8 cellular contexts compared by ENCODE assay signal in the genomic region with DNA sequence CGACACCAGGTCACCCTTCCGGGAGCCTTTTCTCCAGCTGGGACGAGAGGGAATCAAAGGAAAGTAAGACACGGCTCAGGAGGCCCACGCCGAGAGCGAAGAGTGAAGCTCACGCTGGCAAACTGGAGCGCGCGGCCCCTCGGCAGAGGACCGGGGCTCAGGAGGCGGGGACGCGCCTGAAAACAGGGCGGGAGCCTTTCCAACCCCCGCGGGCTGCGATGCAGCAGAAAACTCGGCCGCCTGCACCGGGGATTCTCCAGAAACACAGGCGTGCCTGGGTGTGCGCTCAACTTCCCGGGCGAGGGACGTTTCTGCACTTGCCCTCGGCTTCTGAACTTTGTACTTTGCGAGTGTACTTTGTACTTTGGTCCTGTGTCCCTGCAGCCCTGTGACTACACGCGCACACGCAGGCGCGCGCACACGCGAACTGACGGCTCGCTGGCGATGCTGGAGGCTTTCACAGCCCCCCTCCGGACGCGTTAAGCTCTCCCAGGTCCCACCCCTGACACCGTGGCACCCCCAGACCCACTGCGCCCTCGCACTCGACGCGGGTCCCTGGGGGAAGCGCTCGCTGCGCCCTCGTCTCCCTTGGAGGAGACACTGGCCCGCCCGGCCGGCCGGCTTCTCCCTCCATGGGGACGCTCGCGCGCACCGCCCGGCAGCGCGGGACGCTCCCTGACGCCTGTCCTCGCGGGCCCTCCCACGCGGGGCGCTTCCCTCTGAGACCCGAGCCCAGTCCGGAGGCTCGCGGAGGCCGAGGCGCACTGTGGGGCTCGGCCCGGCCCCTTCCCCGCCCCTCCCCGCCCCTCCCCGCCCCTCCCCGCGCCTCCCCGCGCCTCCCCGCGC. TPM values are rescaled to one million over a fixed set of nuclear protein-coding genes. Genes with fewer than 3 reads are reported as not detected.
A peak's percentile ranks its signal among the peaks of the same experiment; 100 is the strongest.
DNase-seq lines count a peak whose midpoint lies in the region; ATAC-seq and TF ChIP-seq lines count a peak whose summit lies in the region.

No MANE protein-coding gene starts in this region.

- DNase-seq in AG10803 (ENCODE audit: low read depth), result peak; percentile 34
- DNase-seq in RPMI7951 (ENCODE audit: low read depth), result peak; percentile 54
- peak; percentile 66 for DNase-seq in glutamatergic neuron
- peak; percentile 68 for DNase-seq in neuronal stem cell (ENCODE audit: low spot score)
- DNase-seq in vagina (ENCODE audit: extremely low spot score in 2 of 2), result no peak

- H3K18ac ChIP-seq in neuronal stem cell (ENCODE audit: low read length), result peak overlapping the region; percentile 89

- peak overlapping the region; percentile 93 for H2AK5ac ChIP-seq in neuronal stem cell (ENCODE audit: low read depth, low read length)

- no peak for TF ChIP-seq CTCF in AG10803 (conservative IDR thresholded peaks at IDR 0.05; ENCODE audit: low read length)
- no peak for TF ChIP-seq CTCF in glutamatergic neuron (IDR thresholded peaks at IDR 0.05; ENCODE audit: partially characterized antibody, unreplicated experiment)
- TF ChIP-seq CTCF in vagina (IDR thresholded peaks at IDR 0.05), result no peak

- intact Hi-C loops in vagina (cut with DNase I), result no loop called here

- H3K27me3 Mint-ChIP-seq in activated naive CD8-positive, alpha-beta T cell, result no peaks in the 10 kb centered on the region
- H3K27me3 Mint-ChIP-seq in glutamatergic neuron (ENCODE audit: unreplicated experiment), result peaks cover 18% of the 10 kb centered on the region

- peak overlapping the region; percentile 66 for H3K4ac ChIP-seq in neuronal stem cell (ENCODE audit: low read length)

- no peaks in the 10 kb centered on the region for H3K36me3 ChIP-seq in neuronal stem cell (replicated peaks in 1 of 2; ENCODE audit: control insufficient read depth in 2 of 2, insufficient read depth in 2 of 2, low read length in 2 of 2)
- H3K36me3 ChIP-seq in vagina, result no peaks in the 10 kb centered on the region

- no CpG with 5 or more reads among the region's 90 CpGs for WGBS in neuronal stem cell (ENCODE audit: extremely low coverage in 2 of 2, insufficient read length in 2 of 2, insufficient replicate concordance in 1 of 2), 2 donors

- H3K9me3 ChIP-seq in neuronal stem cell (replicated peaks in 1 of 2; ENCODE audit: control insufficient read depth in 2 of 2, insufficient read depth in 1 of 2, low read depth in 1 of 2, low read length in 2 of 2) (no peaks in the 10 kb centered on the region), vagina (no peaks in the 10 kb centered on the region)

- no peak overlapping the region for H4K91ac ChIP-seq in neuronal stem cell (ENCODE audit: low read depth, low read length, poor library complexity)

- H3K27ac Mint-ChIP-seq in activated naive CD8-positive, alpha-beta T cell, result no peak overlapping the region
- H3K27ac Mint-ChIP-seq in glutamatergic neuron (ENCODE audit: unreplicated experiment), result no peak overlapping the region

- peak overlapping the region; percentile 97 for H2BK5ac ChIP-seq in neuronal stem cell (ENCODE audit: low read length)

- H3K14ac ChIP-seq in neuronal stem cell (ENCODE audit: low read length), result peak overlapping the region; percentile 89

- H3K9me3 Mint-ChIP-seq in activated naive CD8-positive, alpha-beta T cell (ENCODE audit: low read depth), result no peaks in the 10 kb centered on the region
- H3K9me3 Mint-ChIP-seq in glutamatergic neuron (ENCODE audit: unreplicated experiment), result peaks cover 11% of the 10 kb centered on the region

- H3K79me1 ChIP-seq in neuronal stem cell (ENCODE audit: low read depth, low read length), result peaks cover 7% of the 10 kb centered on the region

- H2BK12ac ChIP-seq in neuronal stem cell (ENCODE audit: low read length), result peak overlapping the region; percentile 90

- no peak overlapping the region for H4K8ac ChIP-seq in neuronal stem cell (ENCODE audit: low read depth, low read length)

- ATAC-seq in GM18907 (IDR thresholded peaks at IDR 0.05; ENCODE audit: unreplicated experiment) (peak; percentile 43), HG03159 (IDR thresholded peaks at IDR 0.05; ENCODE audit: unreplicated experiment) (peak; percentile 35)

- peaks cover 8% of the 10 kb centered on the region for H3K4me1 Mint-ChIP-seq in activated naive CD8-positive, alpha-beta T cell (ENCODE audit: low read depth)
- H3K4me1 Mint-ChIP-seq in glutamatergic neuron (ENCODE audit: low read depth, unreplicated experiment), result peaks cover 10% of the 10 kb centered on the region

- peak overlapping the region; percentile 96 for H2BK15ac ChIP-seq in neuronal stem cell (ENCODE audit: low read length)

- H2BK120ac ChIP-seq in neuronal stem cell (ENCODE audit: low read depth, low read length), result peak overlapping the region; percentile 81

- H3K4me1 ChIP-seq in neuronal stem cell (ENCODE audit: control insufficient read depth in 2 of 2, insufficient read depth in 1 of 2, low read depth in 1 of 2, low read length in 2 of 2) (peaks cover 7 to 11% of the 10 kb centered on the region in 2 donors), vagina (peaks cover 26% of the 10 kb centered on the region)

- no peaks in the 10 kb centered on the region for H3K36me3 Mint-ChIP-seq in activated naive CD8-positive, alpha-beta T cell
- peaks cover 8% of the 10 kb centered on the region for H3K36me3 Mint-ChIP-seq in glutamatergic neuron (ENCODE audit: unreplicated experiment)

- H3K4me3 ChIP-seq in AG10803 (ENCODE audit: low read length), result peak overlapping the region; percentile 76
- H3K4me3 ChIP-seq in neuronal stem cell (ENCODE audit: low read length in 2 of 2), result peak overlapping the region; percentile 84 to 96
- H3K4me3 ChIP-seq in vagina, result peak overlapping the region; percentile 71 to 94

- H3K4me3 Mint-ChIP-seq in activated naive CD8-positive, alpha-beta T cell, result peak overlapping the region; percentile 79
- H3K4me3 Mint-ChIP-seq in glutamatergic neuron (ENCODE audit: unreplicated experiment), result peak overlapping the region; percentile 71

- H3K23ac ChIP-seq in neuronal stem cell (ENCODE audit: low read depth, low read length, poor library complexity), result peak overlapping the region; percentile 96

- no peak overlapping the region for H3K27ac ChIP-seq in neuronal stem cell (replicated peaks; ENCODE audit: low read length)
- H3K27ac ChIP-seq in vagina, result peak overlapping the region; percentile 89

- TF ChIP-seq POLR2A in vagina (IDR thresholded peaks at IDR 0.05), result peak in 1 of 2 donors; percentile 54

- H2AFZ ChIP-seq in neuronal stem cell (ENCODE audit: low read length), result peak overlapping the region; percentile 90

- H3K27me3 ChIP-seq in neuronal stem cell (ENCODE audit: control insufficient read depth in 3 of 3, insufficient read depth in 3 of 3, low read depth in 1 of 3, low read length in 3 of 3) (peaks cover 0 to 15% (median 8%) of the 10 kb centered on the region in 3 experiments), vagina (no peaks in the 10 kb centered on the region)

- peak overlapping the region; percentile 91 for H3K9ac ChIP-seq in neuronal stem cell (ENCODE audit: low read depth, low read length, poor library complexity)

- H3K4me2 ChIP-seq in neuronal stem cell (ENCODE audit: insufficient read depth, low read length, poor library complexity, severe bottlenecking), result peak overlapping the region; percentile 91

RNA-seq across cellular contexts. Expression of gene PAOX, which starts 0.6 kb away (rescaled TPM):
- total RNA-seq in RPMI7951 (2014; rRNA removed; shearing (Covaris generic)), result 2.8 and 4.6 TPM in 2 replicates
- total RNA-seq in glutamatergic neuron (ENCODE audit: unreplicated experiment), result 12.7 TPM
- 6.1 TPM for polyA plus RNA-seq in neuronal stem cell (2013, experiment 1 of 2)
- 5.9 TPM for polyA plus RNA-seq in neuronal stem cell (2013, experiment 2 of 2)
- total RNA-seq in vagina, result 16.9 TPM

RNA-seq across cellular contexts. Expression of gene ECHS1, which starts 5.3 kb away (rescaled TPM):
- total RNA-seq in RPMI7951 (2014; rRNA removed; shearing (Covaris generic)), result 91.1 and 104 TPM in 2 replicates
- total RNA-seq in glutamatergic neuron (ENCODE audit: unreplicated experiment) (64.2 TPM), vagina (45.4 TPM)
- polyA plus RNA-seq in neuronal stem cell (2013, experiment 1 of 2), result 61.5 TPM
- polyA plus RNA-seq in neuronal stem cell (2013, experiment 2 of 2), result 63.2 TPM

RNA-seq across cellular contexts. Expression of gene MTG1, which starts 15.5 kb away (rescaled TPM):
- total RNA-seq in RPMI7951 (2014; rRNA removed; shearing (Covaris generic)), result 12.1 and 16.5 TPM in 2 replicates
- total RNA-seq in glutamatergic neuron (ENCODE audit: unreplicated experiment) (76.4 TPM), vagina (57.5 TPM)
- 15.5 TPM for polyA plus RNA-seq in neuronal stem cell (2013, experiment 1 of 2)
- polyA plus RNA-seq in neuronal stem cell (2013, experiment 2 of 2), result 15.8 TPM

RNA-seq across cellular contexts. Expression of gene FUOM, which starts 20.7 kb away (rescaled TPM):
- 2.6 and 5.5 TPM in 2 replicates for total RNA-seq in RPMI7951 (2014; rRNA removed; shearing (Covaris generic))
- 13.0 TPM for total RNA-seq in glutamatergic neuron (ENCODE audit: unreplicated experiment)
- polyA plus RNA-seq in neuronal stem cell (2013, experiment 1 of 2), result 16.2 TPM
- 16.5 TPM for polyA plus RNA-seq in neuronal stem cell (2013, experiment 2 of 2)
- total RNA-seq in vagina, result 54.0 TPM

RNA-seq across cellular contexts. Expression of gene PRAP1, which starts 31.3 kb away (rescaled TPM):
- not detected in 2 replicates for total RNA-seq in RPMI7951 (2014; rRNA removed; shearing (Covaris generic))
- total RNA-seq in glutamatergic neuron (ENCODE audit: unreplicated experiment), result not detected
- polyA plus RNA-seq in neuronal stem cell (2013, experiment 1 of 2), result 0.52 TPM
- polyA plus RNA-seq in neuronal stem cell (2013, experiment 2 of 2), result 0.43 TPM
- not detected for total RNA-seq in vagina

Comparison
In these comparisons a context has a peak if more than half of its experiments do, and no peak if none do; other contexts are left out.
1. DNase-seq: peak in AG10803 (single experiment), RPMI7951 (single experiment), glutamatergic neuron (single experiment) and neuronal stem cell (single experiment); none in vagina (0 of 2).
2. Peak in every context shown above with its lines, with median percentiles within 50 percentile points of each other: H3K4me3 ChIP-seq.